In genomic region chr2:68236876-68237275, GRCh38 we compare ENCODE assay signal across 20 cellular contexts. TPM values are rescaled to one million over a fixed set of nuclear protein-coding genes. Genes with fewer than 3 reads are reported as not detected.
DNase-seq lines count a peak whose midpoint lies in the region; ATAC-seq and TF ChIP-seq lines count a peak whose summit lies in the region.
"Had no signal": no experiment of that assay in that cellular context is flagged by ENCODE, and none has a peak within 500 bp of the region (broad histone marks: within the 10 kb centered on the region; RNA-seq: fewer than 3 reads in every experiment).

No MANE protein-coding gene starts in this region.

- H3K27me3 Mint-ChIP-seq in progenitor cell of endocrine pancreas, result no peaks in the 10 kb centered on the region
- H3K27me3 Mint-ChIP-seq: stimulated activated naive B cell treated with anti-CD40 and anti-IgM and Interleukin-4, amounts not matched to agents 10 μg/mL and 1 μg/mL and 100 μg/mL, for 72 hours had no signal

- no peaks in the 10 kb centered on the region for H3K36me3 ChIP-seq in left ventricle myocardium inferior
- H3K36me3 ChIP-seq in adipocyte (ENCODE audit: control insufficient read depth, insufficient read depth, low read length, severe bottlenecking), result no peaks in the 10 kb centered on the region
- H3K36me3 ChIP-seq in mesodermal cell (ENCODE audit: control insufficient read depth, insufficient read depth, low read length), result peaks cover under 1% of the 10 kb centered on the region
- no peaks in the 10 kb centered on the region for H3K36me3 ChIP-seq in transverse colon
- H3K36me3 ChIP-seq: adrenal gland had no signal

- H3K27me3 ChIP-seq in left ventricle myocardium inferior (ENCODE audit: low read depth) (no peaks in the 10 kb centered on the region), right cardiac atrium (ENCODE audit: control insufficient read depth, insufficient read depth) (no peaks in the 10 kb centered on the region), adipocyte (replicated peaks; ENCODE audit: control insufficient read depth, insufficient read depth, low read length) (no peaks in the 10 kb centered on the region), transverse colon (no peaks in the 10 kb centered on the region)
- H3K27me3 ChIP-seq: adrenal gland, foreskin keratinocyte had no signal

- H3K4me3 Mint-ChIP-seq in progenitor cell of endocrine pancreas (ENCODE audit: low read depth), result no peak overlapping the region
- H3K4me3 Mint-ChIP-seq: nephron had no signal

- no peak overlapping the region for H3K9ac ChIP-seq in adipocyte (ENCODE audit: low read length)

- no peak overlapping the region for H3K27ac Mint-ChIP-seq in progenitor cell of endocrine pancreas

- TF ChIP-seq POLR2A in transverse colon (IDR thresholded peaks at IDR 0.05), result no peak

- peaks cover 2% of the 10 kb centered on the region for H3K9me3 Mint-ChIP-seq in progenitor cell of endocrine pancreas (ENCODE audit: low read depth)
- H3K9me3 Mint-ChIP-seq: nephron; stimulated activated naive B cell treated with anti-CD40 and anti-IgM and Interleukin-4, amounts not matched to agents 10 μg/mL and 1 μg/mL and 100 μg/mL, for 72 hours had no signal

- in situ Hi-C loops in transverse colon (cut with MboI; ENCODE audit: low pct_ligation_motif_present in 1 of 4, low pct_unique_long_range_greater_than_20kb in 1 of 4, low sequenced_read_pairs in 3 of 4), result no loop called here

- H3K36me3 Mint-ChIP-seq in progenitor cell of endocrine pancreas (ENCODE audit: insufficient read depth), result no peaks in the 10 kb centered on the region

- TF ChIP-seq CTCF in left ventricle myocardium inferior (IDR thresholded peaks at IDR 0.05; ENCODE audit: borderline replicate concordance) (no peak), transverse colon (IDR thresholded peaks at IDR 0.05) (no peak), progenitor cell of endocrine pancreas (IDR thresholded peaks at IDR 0.05; ENCODE audit: unreplicated experiment) (no peak)

- ATAC-seq in right cardiac atrium, result no peak
- ATAC-seq: foreskin keratinocyte had no signal

- no peak for DNase-seq in left ventricle myocardium inferior
- no peak for DNase-seq in right cardiac atrium
- no peak for DNase-seq in adipocyte (ENCODE audit: low read depth)
- no peak for DNase-seq in transverse colon
- no peak for DNase-seq in NCI-H1417 treated with DMSO at 0.1 percent for 48 hours (lab: John Stamatoyannopoulos, UW)
- DNase-seq in HUDEP-2 (lab: John Stamatoyannopoulos, UW; ENCODE audit: unreplicated experiment in 76 of 76), result no peak
- no peak for DNase-seq in progenitor cell of endocrine pancreas (ENCODE audit: low spot score, unreplicated experiment)
- DNase-seq: ACHN; activated CD8-positive, alpha-beta memory T cell treated with anti-CD3 and anti-CD28 coated beads for 24 hours; adrenal gland; cerebellar nuclear complex; foreskin keratinocyte; MM.1S; NCI-H187 treated with DMSO at 0.1 percent for 48 hours; NCI-H510A; Right ventricle myocardium superior; stimulated activated CD4-positive, alpha-beta T cell treated with anti-CD3 and anti-CD28 coated beads, Interleukin-15, amount 100 ng/mL, for 24 hours; stimulated activated naive B cell treated with anti-CD40 and anti-IgM and Interleukin-4, amounts not matched to agents 10 μg/mL and 1 μg/mL and 100 μg/mL, for 72 hours had no signal

- peak overlapping the region; percentile 11 for H3K27ac ChIP-seq in left ventricle myocardium inferior (replicated peaks)
- H3K27ac ChIP-seq in right cardiac atrium (ENCODE audit: low read length), result no peak overlapping the region
- H3K27ac ChIP-seq in mesodermal cell (ENCODE audit: low read depth, low read length, severe bottlenecking), result peak overlapping the region; percentile 24
- H3K27ac ChIP-seq in transverse colon, result peak overlapping the region in 3 of 4 donors; percentile 1 to 16 (median 15)
- H3K27ac ChIP-seq: foreskin keratinocyte had no signal

- no peak overlapping the region for H3K4me3 ChIP-seq in left ventricle myocardium inferior
- no peak overlapping the region for H3K4me3 ChIP-seq in right cardiac atrium (ENCODE audit: low read length)
- H3K4me3 ChIP-seq in adipocyte (ENCODE audit: low read length), result peak overlapping the region; percentile 1
- no peak overlapping the region for H3K4me3 ChIP-seq in mesodermal cell (ENCODE audit: extremely low read depth, insufficient read depth, low read length, poor library complexity, severe bottlenecking)
- H3K4me3 ChIP-seq in transverse colon, result no peak overlapping the region
- H3K4me3 ChIP-seq: adrenal gland had no signal

- H3K4me1 Mint-ChIP-seq in progenitor cell of endocrine pancreas (ENCODE audit: low read depth), result peaks cover 20% of the 10 kb centered on the region

- intact Hi-C loops in left ventricle myocardium inferior (cut with micrococcal nuclease), result no loop called here
- intact Hi-C loops in right cardiac atrium (cut with DNase I), result no loop called here
- intact Hi-C loops in transverse colon (cut with DNase I; ENCODE audit: low total_unique reads), result no loop called here

- no peak for TF ChIP-seq EP300 in transverse colon (IDR thresholded peaks at IDR 0.05; ENCODE audit: low read depth)

- H3K4me1 ChIP-seq in left ventricle myocardium inferior (peaks cover 96% of the 10 kb centered on the region), right cardiac atrium (ENCODE audit: control insufficient read depth, insufficient read depth, low read length) (peaks cover 5% of the 10 kb centered on the region), adipocyte (ENCODE audit: control insufficient read depth, insufficient read depth, low read length) (peaks cover 34% of the 10 kb centered on the region), mesodermal cell (ENCODE audit: control insufficient read depth, insufficient read depth, low read length, poor library complexity, severe bottlenecking) (peaks cover 24% of the 10 kb centered on the region), transverse colon (peaks cover 15 to 83% (median 50%) of the 10 kb centered on the region in 4 donors)

- H3K9me3 ChIP-seq in left ventricle myocardium inferior (replicated peaks) (no peaks in the 10 kb centered on the region), right cardiac atrium (ENCODE audit: control insufficient read depth, low read length) (no peaks in the 10 kb centered on the region), adipocyte (ENCODE audit: control insufficient read depth, low read length) (no peaks in the 10 kb centered on the region), mesodermal cell (ENCODE audit: control insufficient read depth, low read length) (no peaks in the 10 kb centered on the region), transverse colon (no peaks in the 10 kb centered on the region)
- H3K9me3 ChIP-seq: adrenal gland had no signal

RNA-seq across cellular contexts. Expression of gene PPP3R1, which starts 15.5 kb away (rescaled TPM):
- total RNA-seq in left ventricle myocardium inferior, result 34.6 TPM
- 10 to 100 TPM; 37.9 to 46.2 (median 42.9) TPM for total RNA-seq in right cardiac atrium
- polyA plus RNA-seq in right cardiac atrium, result 21.4 TPM
- 45.0 TPM for polyA plus RNA-seq in mesodermal cell (2013, experiment 1 of 2)
- polyA plus RNA-seq in mesodermal cell (2013, experiment 2 of 2), result 51.2 TPM
- 10 to 100 TPM in 3 of 4 donors, 1 to 10 TPM in 1; 9.2 to 32.2 (median 28.1) TPM for total RNA-seq in transverse colon
- 44.1 and 48.5 TPM in 2 replicates for total RNA-seq in progenitor cell of endocrine pancreas
